ENCODE assay signal across 8 cellular contexts in the genomic region with DNA sequence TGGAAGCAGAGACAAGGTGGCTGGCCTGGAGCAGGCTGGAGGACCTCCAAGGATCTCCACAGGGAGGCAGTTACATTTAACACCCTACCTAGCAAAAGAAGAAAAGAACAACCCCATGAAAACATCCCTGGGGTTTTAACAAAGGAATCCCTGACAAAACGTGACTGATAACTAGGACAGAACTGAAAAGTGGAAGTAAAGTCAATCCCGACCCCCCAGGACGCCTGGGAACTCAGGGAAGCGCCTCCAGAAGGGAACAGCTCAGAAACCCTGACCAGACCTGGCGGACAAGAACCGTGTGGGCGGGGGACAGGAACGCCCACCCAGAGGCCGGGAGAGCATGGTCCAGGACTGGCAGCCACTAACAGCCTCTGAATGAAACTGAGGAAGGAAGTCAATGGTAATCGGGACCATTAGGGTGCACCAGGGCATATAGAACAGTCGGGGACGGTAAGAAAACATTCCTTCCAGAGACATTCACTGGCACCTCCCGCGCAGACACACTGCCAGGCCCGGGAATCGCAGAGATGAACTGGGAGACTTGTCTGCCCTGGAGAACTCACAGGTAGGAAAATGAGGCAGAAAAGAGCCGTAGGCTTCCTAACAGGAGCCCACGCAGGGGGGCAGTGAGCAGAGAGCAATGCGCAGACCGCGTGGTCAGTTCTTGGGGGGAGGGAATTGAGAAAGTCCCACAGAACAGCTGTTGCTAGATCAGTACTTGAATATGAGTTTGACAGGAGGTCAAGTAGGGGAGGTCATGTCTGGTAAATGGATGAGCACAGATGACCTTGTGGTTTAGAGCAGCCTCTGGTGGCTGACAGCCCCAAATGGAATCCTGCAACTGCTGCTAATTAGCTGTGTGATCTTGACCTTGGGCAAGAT. TPM values are rescaled to one million over a fixed set of nuclear protein-coding genes. Genes with fewer than 3 reads are reported as not detected.
DNase-seq lines count a peak whose midpoint lies in the region; ATAC-seq and TF ChIP-seq lines count a peak whose summit lies in the region.

No MANE protein-coding gene starts in this region.

- peak; percentile 69 to 81 (median 70) for ATAC-seq in right lobe of liver

- peak; percentile 86 to 91 (median 88) for TF ChIP-seq CTCF in right lobe of liver (IDR thresholded peaks at IDR 0.05)

- H3K4me3 ChIP-seq in H7 (ENCODE audit: insufficient read depth, low read depth, low read length) (peak overlapping the region; percentile 53), ectodermal cell (ENCODE audit: insufficient read depth, low read depth, low read length) (peak overlapping the region; percentile 45), right lobe of liver (peak overlapping the region; percentile 0 to 84 (median 61)), subcutaneous abdominal adipose tissue (ENCODE audit: low read depth in 1 of 5, low read length in 5 of 5) (peak overlapping the region; percentile 55 to 75 (median 75))

- H3K27ac ChIP-seq in ectodermal cell (ENCODE audit: insufficient read depth, low read depth, low read length, poor library complexity, severe bottlenecking), result no peak overlapping the region
- H3K27ac ChIP-seq in right lobe of liver, result peak overlapping the region; percentile 64 to 69 (median 66)
- H3K27ac ChIP-seq in subcutaneous abdominal adipose tissue (ENCODE audit: low read depth, low read length), result peak overlapping the region; percentile 80

- DNase-seq in activated T-cell treated with anti-CD3 and anti-CD28 coated beads, Interleukin-2, amount 50 U/mL, for 1 hour, result peak; percentile 20
- DNase-seq in activated T-cell treated with anti-CD3 and anti-CD28 coated beads for 4 hours, result no peak
- DNase-seq in H7, result peak; percentile 71
- DNase-seq in M059J (ENCODE audit: low read depth), result peak; percentile 68
- peak; percentile 65 for DNase-seq in SKM-1 treated with dmso at 0.1 percent for 144 hours (lab: John Stamatoyannopoulos, UW; ENCODE audit: unreplicated experiment)
- DNase-seq in right lobe of liver, result peak in 2 of 3 donors; percentile 35 to 64

- no peak for TF ChIP-seq POLR2A in right lobe of liver (IDR thresholded peaks at IDR 0.05)

- no peaks in the 10 kb centered on the region for H3K36me3 ChIP-seq in H7 (replicated peaks; ENCODE audit: control insufficient read depth, insufficient read depth, low read length)
- H3K36me3 ChIP-seq in ectodermal cell (ENCODE audit: control insufficient read depth, insufficient read depth, low read length), result no peaks in the 10 kb centered on the region
- H3K36me3 ChIP-seq in right lobe of liver, result no peaks in the 10 kb centered on the region
- H3K36me3 ChIP-seq in subcutaneous abdominal adipose tissue (ENCODE audit: control insufficient read depth in 5 of 5, insufficient read depth in 5 of 5, low read length in 5 of 5), result no peaks in the 10 kb centered on the region

- intact Hi-C loops in right lobe of liver (cut with DNase I), result no loop called here

- H3K27me3 ChIP-seq in H7 (ENCODE audit: control insufficient read depth, insufficient read depth, low read length), result peaks cover 2% of the 10 kb centered on the region; the same call in 1 of the 2 replicates
- peaks cover 68% of the 10 kb centered on the region for H3K27me3 ChIP-seq in ectodermal cell (ENCODE audit: control insufficient read depth, insufficient read depth, low read length, poor library complexity, severe bottlenecking)
- no peaks in the 10 kb centered on the region for H3K27me3 ChIP-seq in right lobe of liver
- H3K27me3 ChIP-seq in subcutaneous abdominal adipose tissue (ENCODE audit: control insufficient read depth in 5 of 5, insufficient read depth in 4 of 5, low read length in 5 of 5), result no peaks in the 10 kb centered on the region

- WGBS in ectodermal cell, 2 experiments, result 4 to 6% methylated on average over 21 of the region's 21 CpGs
- 0% methylated on average over 5 of the region's 21 CpGs for WGBS in right lobe of liver (ENCODE audit: insufficient coverage, low coverage, low lambda C conversion rate, missing lambda C conversion rate)

- H3K9ac ChIP-seq in subcutaneous abdominal adipose tissue (ENCODE audit: low read length in 5 of 5), result peak overlapping the region; percentile 21 to 76 (median 66)

- H3K9me3 ChIP-seq in ectodermal cell (ENCODE audit: control insufficient read depth, low read length) (no peaks in the 10 kb centered on the region), right lobe of liver (peaks cover 0 to 1% (median 0%) of the 10 kb centered on the region in 4 donors), subcutaneous abdominal adipose tissue (ENCODE audit: control insufficient read depth in 5 of 5, low read length in 5 of 5) (no peaks in the 10 kb centered on the region)

- no peaks in the 10 kb centered on the region for H3K4me1 ChIP-seq in ectodermal cell (ENCODE audit: control insufficient read depth, insufficient read depth, low read length)
- peaks cover 0 to 20% (median 6%) of the 10 kb centered on the region in 4 donors for H3K4me1 ChIP-seq in right lobe of liver
- H3K4me1 ChIP-seq in subcutaneous abdominal adipose tissue (ENCODE audit: control insufficient read depth in 5 of 5, insufficient read depth in 5 of 5, low read length in 5 of 5), result peaks cover 6 to 40% (median 28%) of the 10 kb centered on the region in 5 donors

RNA-seq across cellular contexts. Expression of gene TBC1D8, which starts 1.3 kb away (rescaled TPM):
- 29.8 and 53.2 TPM in 2 replicates for total RNA-seq in H7 (2014; rRNA removed; shearing (Covaris generic))
- 5.1 and 9.3 TPM in 2 replicates for total RNA-seq in M059J (2014; rRNA removed; shearing (Covaris generic))
- polyA plus RNA-seq in ectodermal cell (2013, experiment 1 of 4), result 4.1 TPM
- 4.0 TPM for polyA plus RNA-seq in ectodermal cell (2013, experiment 2 of 4)
- polyA plus RNA-seq in ectodermal cell (2013, experiment 3 of 4), result 3.8 TPM
- polyA plus RNA-seq in ectodermal cell (2013, experiment 4 of 4), result 3.0 TPM
- total RNA-seq in right lobe of liver, result 10 to 100 TPM; 17.3 to 31.2 (median 21.5) TPM
